ENCODE assay signal across 8 cellular contexts in the genomic region with DNA sequence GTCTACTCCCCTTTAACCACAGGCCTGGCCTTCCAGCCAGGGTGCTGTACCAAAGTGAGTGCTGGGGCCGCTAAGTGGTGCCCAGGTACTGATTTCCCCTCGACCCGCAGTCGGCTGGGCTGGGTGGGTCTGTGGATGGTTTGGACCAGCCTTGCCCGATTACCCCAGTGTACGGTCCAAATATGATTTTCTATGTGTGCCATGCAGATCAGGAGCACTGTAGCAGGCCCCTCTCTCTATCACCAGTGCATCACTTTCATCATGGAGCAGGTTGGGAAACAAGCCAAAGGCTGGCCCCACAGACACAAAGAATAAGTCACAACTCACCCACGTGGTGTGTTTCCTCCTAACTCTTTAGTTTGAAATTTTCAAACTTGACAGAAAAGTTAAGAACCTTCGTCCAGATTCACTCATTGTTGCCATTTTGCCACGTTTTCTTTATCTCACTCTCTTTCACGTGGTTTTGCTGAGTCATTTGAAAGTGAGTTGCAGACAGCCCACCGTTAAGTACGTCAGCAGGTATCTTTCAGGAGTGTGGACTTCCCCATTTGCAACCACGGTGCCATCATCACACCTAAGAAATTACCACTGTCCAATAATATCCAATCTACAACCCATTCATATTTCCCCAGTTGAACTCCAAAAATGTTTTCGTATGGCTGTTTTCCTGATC. TPM values are rescaled to one million over a fixed set of nuclear protein-coding genes. Genes with fewer than 3 reads are reported as not detected.
A peak's percentile ranks its signal among the peaks of the same experiment; 100 is the strongest.
DNase-seq lines count a peak whose midpoint lies in the region; ATAC-seq and TF ChIP-seq lines count a peak whose summit lies in the region.

No MANE protein-coding gene starts in this region.

- peaks cover 0 to 2% of the 10 kb centered on the region in 2 donors for H3K36me3 Mint-ChIP-seq in CD4-positive, alpha-beta memory T cell

- H3K27ac ChIP-seq in CD4-positive, alpha-beta memory T cell (ENCODE audit: low read depth, low read length): no peak overlapping the region
- no peak overlapping the region for H3K27ac ChIP-seq in brain microvascular endothelial cell
- no peak overlapping the region for H3K27ac ChIP-seq in foreskin keratinocyte

- CTCF ChIA-PET in CD4-positive, alpha-beta memory T cell (lab: Charles Lee; ENCODE audit: partially characterized antibody): no interaction called here

- H3K9me3 ChIP-seq in CD4-positive, alpha-beta memory T cell (ENCODE audit: control insufficient read depth in 1 of 2, low read length in 2 of 2): no peaks in the 10 kb centered on the region

- no peak for TF ChIP-seq CTCF in brain microvascular endothelial cell (IDR thresholded peaks at IDR 0.05; ENCODE audit: low read depth, low read length, missing control alignments)
- no peak for TF ChIP-seq CTCF in foreskin keratinocyte (conservative IDR thresholded peaks at IDR 0.05)

- H3K4me3 ChIP-seq in CD4-positive, alpha-beta memory T cell (ENCODE audit: low read length in 2 of 2): no peak overlapping the region
- no peak overlapping the region for H3K4me3 ChIP-seq in brain microvascular endothelial cell (ENCODE audit: low read depth, low read length)

- peak overlapping the region in 4 of 8 donors; percentile 13 to 72 (median 66) for H3K4me3 Mint-ChIP-seq in CD4-positive, alpha-beta memory T cell

- peaks cover 51% of the 10 kb centered on the region for H3K4me1 ChIP-seq in CD4-positive, alpha-beta memory T cell (ENCODE audit: insufficient read depth, low read length)
- H3K4me1 ChIP-seq in foreskin keratinocyte: peaks cover 44% of the 10 kb centered on the region

- H3K27ac Mint-ChIP-seq in CD4-positive, alpha-beta memory T cell: peak overlapping the region; percentile 75 to 95 (median 85)

- in situ Hi-C loops in brain microvascular endothelial cell (cut with HindIII; ENCODE audit: low pct_ligation_motif_present, low sequenced_read_pairs): no loop called here

- intact Hi-C loops in CD4-positive, alpha-beta memory T cell (cut with micrococcal nuclease): no loop called here
- intact Hi-C loops in posterior vena cava (cut with DNase I): no loop called here

- no peaks in the 10 kb centered on the region for H3K27me3 ChIP-seq in CD4-positive, alpha-beta memory T cell (ENCODE audit: insufficient read depth, low read length)
- H3K27me3 ChIP-seq in brain microvascular endothelial cell (replicated peaks): no peaks in the 10 kb centered on the region
- no peaks in the 10 kb centered on the region for H3K27me3 ChIP-seq in foreskin keratinocyte

- POLR2A ChIA-PET in CD4-positive, alpha-beta memory T cell (lab: Charles Lee; ENCODE audit: partially characterized antibody): no interaction called here

- no peaks in the 10 kb centered on the region for H3K27me3 Mint-ChIP-seq in CD4-positive, alpha-beta memory T cell

- H3K4me1 Mint-ChIP-seq in CD4-positive, alpha-beta memory T cell: peaks cover 41 to 77% (median 63%) of the 10 kb centered on the region in 4 donors

- ATAC-seq in GM21381 (IDR thresholded peaks at IDR 0.05; ENCODE audit: unreplicated experiment): peak; percentile 74
- ATAC-seq in foreskin keratinocyte: no peak

- peaks cover 0 to 2% (median 0%) of the 10 kb centered on the region in 8 donors for H3K9me3 Mint-ChIP-seq in CD4-positive, alpha-beta memory T cell

- H3K36me3 ChIP-seq in CD4-positive, alpha-beta memory T cell (ENCODE audit: insufficient read depth, low read length): no peaks in the 10 kb centered on the region
- no peaks in the 10 kb centered on the region for H3K36me3 ChIP-seq in brain microvascular endothelial cell (replicated peaks)

- DNase-seq in CD4-positive, alpha-beta memory T cell: peak; percentile 38 to 81 (median 45)
- DNase-seq in M059J (ENCODE audit: low read depth) (peak; percentile 17), brain microvascular endothelial cell (peak; percentile 32), posterior vena cava (ENCODE audit: low spot score) (peak; percentile 36), NCI-H82 (lab: John Stamatoyannopoulos, UW) (no peak), NCI-H446 (lab: John Stamatoyannopoulos, UW) (no peak), foreskin keratinocyte (no peak)

RNA-seq across cellular contexts. Expression of gene ZNF710, which starts 37.0 kb away (rescaled TPM):
- total RNA-seq in CD4-positive, alpha-beta memory T cell: 10 to 100 TPM; 19.2 to 19.7 TPM
- 1 to 10 TPM in 1 of 2 donors, under 1 TPM in 1; 0.10 to 2.7 TPM for polyA plus RNA-seq in CD4-positive, alpha-beta memory T cell
- 3.9 and 11.0 TPM in 2 replicates for total RNA-seq in M059J (2014; rRNA removed; shearing (Covaris generic))
- total RNA-seq in posterior vena cava (10 to 100 TPM; 11.6 to 13.3 TPM), foreskin keratinocyte (30.3 and 36.8 TPM in 2 replicates)
- polyA plus RNA-seq in foreskin keratinocyte: 25.1 and 32.1 TPM in 2 replicates

Comparison
In these comparisons a context has a peak if more than half of its experiments do, and no peak if none do; other contexts are left out.
1. DNase-seq: peak in CD4-positive, alpha-beta memory T cell (5 of 5), M059J (single experiment), brain microvascular endothelial cell (single experiment) and posterior vena cava (single experiment); none in NCI-H82 (single experiment), NCI-H446 (0 of 2) and foreskin keratinocyte (0 of 2).